25 cellular contexts compared by ENCODE assay signal in genomic region chr2:133657591-133657990, GRCh38.
DNase-seq lines count a peak whose midpoint lies in the region; ATAC-seq and TF ChIP-seq lines count a peak whose summit lies in the region.
"Had no signal": no experiment of that assay in that cellular context is flagged by ENCODE, and none has a peak within 500 bp of the region (broad histone marks: within the 10 kb centered on the region; RNA-seq: fewer than 3 reads in every experiment).

No MANE protein-coding gene starts in this region.

- H3K27ac ChIP-seq in HUES48 (ENCODE audit: low read depth, low read length): peak overlapping the region; percentile 68
- peak overlapping the region; percentile 97 for H3K27ac ChIP-seq in brain microvascular endothelial cell
- H3K27ac ChIP-seq in smooth muscle cell (ENCODE audit: low read depth): peak overlapping the region; percentile 77
- H3K27ac ChIP-seq in PC-3 (ENCODE audit: low read length): no peak overlapping the region
- H3K27ac ChIP-seq: upper lobe of left lung had no signal

- H4K20me1 ChIP-seq in smooth muscle cell (ENCODE audit: low read depth): no peaks in the 10 kb centered on the region
- no peaks in the 10 kb centered on the region for H4K20me1 ChIP-seq in PC-3 (ENCODE audit: low read length)

- intact Hi-C loops in PC-3 (cut with micrococcal nuclease): no loop called here
- intact Hi-C loops in activated T-helper 1 cell treated with anti-CD3 and anti-CD28 coated beads, Interleukin-12 subunit alpha, Interleukin-12 subunit beta, Interleukin-2, Interleukin-4 antibody, amounts not matched to agents 30 ng/mL and 10 ng/mL and 1 ng/mL, durations not matched to agents 14 hours and 24 hours and 36 hours (cut with micrococcal nuclease): no loop called here

- CTCF ChIA-PET in PC-3 (lab: Charles Lee): no interaction called here

- H3K36me3 ChIP-seq in HUES48 (ENCODE audit: control insufficient read depth, insufficient read depth, low read length) (no peaks in the 10 kb centered on the region), brain microvascular endothelial cell (replicated peaks) (no peaks in the 10 kb centered on the region), kidney epithelial cell (ENCODE audit: control insufficient read depth, insufficient read depth, low read length) (no peaks in the 10 kb centered on the region), smooth muscle cell (ENCODE audit: low read depth) (no peaks in the 10 kb centered on the region), PC-3 (ENCODE audit: low read depth, low read length) (no peaks in the 10 kb centered on the region)
- H3K36me3 ChIP-seq: MG63, upper lobe of left lung had no signal

- 60% methylated on average over 6 of the region's 6 CpGs for WGBS in smooth muscle cell (ENCODE audit: low lambda C conversion rate)

- H3F3A ChIP-seq in smooth muscle cell (ENCODE audit: low read depth) (no peaks in the 10 kb centered on the region), PC-3 (ENCODE audit: low read length, unreplicated experiment) (no peaks in the 10 kb centered on the region)

- no peak overlapping the region for H3K4me3 Mint-ChIP-seq in activated T-helper 1 cell treated with anti-CD3 and anti-CD28 coated beads, Interleukin-12 subunit alpha, Interleukin-12 subunit beta, Interleukin-2, Interleukin-4 antibody, amounts not matched to agents 30 ng/mL and 10 ng/mL and 1 ng/mL, durations not matched to agents 14 hours and 24 hours and 36 hours
- H3K4me3 Mint-ChIP-seq: activated B cell treated with CpG ODN at 0.5 μM for 24 hours; activated CD8-positive, alpha-beta T cell treated with anti-CD3 and anti-CD28 coated beads for 36 hours; brain; stimulated activated naive CD8-positive, alpha-beta T cell treated with anti-CD3 and anti-CD28 coated beads, Interleukin-15, amount 100 ng/mL, for 72 hours; T-helper 1 cell treated with Interleukin-12 subunit alpha and Interleukin-12 subunit beta and Interleukin-4 antibody, amounts not matched to agents 30 μg/mL and 1 μg/mL, for 36 hours had no signal

- H2AFZ ChIP-seq in smooth muscle cell (ENCODE audit: low read depth) (peak overlapping the region; percentile 52), PC-3 (ENCODE audit: low read length) (no peak overlapping the region)

- H3K79me2 ChIP-seq in smooth muscle cell (ENCODE audit: low read depth): no peaks in the 10 kb centered on the region
- H3K79me2 ChIP-seq in PC-3 (ENCODE audit: low read length): no peaks in the 10 kb centered on the region

- no peaks in the 10 kb centered on the region for H3K27me3 Mint-ChIP-seq in activated T-helper 1 cell treated with anti-CD3 and anti-CD28 coated beads, Interleukin-12 subunit alpha, Interleukin-12 subunit beta, Interleukin-2, Interleukin-4 antibody, amounts not matched to agents 30 ng/mL and 10 ng/mL and 1 ng/mL, durations not matched to agents 14 hours and 24 hours and 36 hours (ENCODE audit: insufficient read depth)
- H3K27me3 Mint-ChIP-seq: stimulated activated naive CD8-positive, alpha-beta T cell treated with anti-CD3 and anti-CD28 coated beads, Interleukin-15, amount 100 ng/mL, for 72 hours had no signal

- TF ChIP-seq CTCF in brain microvascular endothelial cell (IDR thresholded peaks at IDR 0.05; ENCODE audit: low read depth, low read length, missing control alignments) (no peak), kidney epithelial cell (IDR thresholded peaks at IDR 0.05; ENCODE audit: insufficient read depth, low read length, poor library complexity, severe bottlenecking) (no peak), smooth muscle cell (IDR thresholded peaks at IDR 0.05; ENCODE audit: borderline replicate concordance, insufficient read depth, poor library complexity, severe bottlenecking) (no peak), PC-3 (conservative IDR thresholded peaks at IDR 0.05; ENCODE audit: low read depth, low read length) (no peak)

- DNase-seq in brain microvascular endothelial cell: peak; percentile 96
- peak; percentile 4 for DNase-seq in kidney epithelial cell (ENCODE audit: low read depth)
- no peak for DNase-seq in smooth muscle cell (lab: John Stamatoyannopoulos, UW; ENCODE audit: unreplicated experiment)
- DNase-seq in RPMI8226: no peak
- DNase-seq in germinal center (ENCODE audit: low spot score): no peak
- DNase-seq in PC-3: no peak
- no peak for DNase-seq in activated T-helper 1 cell treated with anti-CD3 and anti-CD28 coated beads, Interleukin-12 subunit alpha, Interleukin-12 subunit beta, Interleukin-2, Interleukin-4 antibody, amounts not matched to agents 30 ng/mL and 10 ng/mL and 1 ng/mL, durations not matched to agents 14 hours and 24 hours and 36 hours (ENCODE audit: low spot score)
- DNase-seq: activated B cell treated with CpG ODN at 0.5 μM for 24 hours; activated CD8-positive, alpha-beta T cell treated with anti-CD3 and anti-CD28 coated beads for 36 hours; activated T-cell treated with anti-CD3 and anti-CD28 coated beads, Interleukin-2, amount 50 U/mL, for 48 hours; Caco-2; erythroblast; MG63; NCI-H1436 treated with DMSO at 0.1 percent for 48 hours; NCI-H2171; NCI-H526 treated with DMSO at 0.1 percent for 48 hours; posterior cingulate gyrus; stimulated activated CD4-positive, alpha-beta T cell treated with anti-CD3 and anti-CD28 coated beads, Interleukin-2, amount 100 ng/mL, for 48 hours; stimulated activated naive CD8-positive, alpha-beta T cell treated with anti-CD3 and anti-CD28 coated beads, Interleukin-15, amount 100 ng/mL, for 72 hours; upper lobe of left lung had no signal

- H3K4me1 ChIP-seq in HUES48 (ENCODE audit: control insufficient read depth, insufficient read depth, low read length) (peaks cover 8% of the 10 kb centered on the region), smooth muscle cell (ENCODE audit: low read depth) (peaks cover 12% of the 10 kb centered on the region), PC-3 (ENCODE audit: insufficient read depth, low read length) (no peaks in the 10 kb centered on the region)
- H3K4me1 ChIP-seq: upper lobe of left lung had no signal

- H3K9ac ChIP-seq in HUES48 (ENCODE audit: low read depth, low read length) (no peak overlapping the region), smooth muscle cell (ENCODE audit: low read depth) (peak overlapping the region; percentile 3), PC-3 (ENCODE audit: low read length) (no peak overlapping the region)

- H3K9me3 Mint-ChIP-seq in activated T-helper 1 cell treated with anti-CD3 and anti-CD28 coated beads, Interleukin-12 subunit alpha, Interleukin-12 subunit beta, Interleukin-2, Interleukin-4 antibody, amounts not matched to agents 30 ng/mL and 10 ng/mL and 1 ng/mL, durations not matched to agents 14 hours and 24 hours and 36 hours: no peaks in the 10 kb centered on the region
- H3K9me3 Mint-ChIP-seq: activated B cell treated with CpG ODN at 0.5 μM for 24 hours; activated CD8-positive, alpha-beta T cell treated with anti-CD3 and anti-CD28 coated beads for 36 hours; stimulated activated naive CD8-positive, alpha-beta T cell treated with anti-CD3 and anti-CD28 coated beads, Interleukin-15, amount 100 ng/mL, for 72 hours; T-helper 1 cell treated with Interleukin-12 subunit alpha and Interleukin-12 subunit beta and Interleukin-4 antibody, amounts not matched to agents 30 μg/mL and 1 μg/mL, for 36 hours had no signal

- POLR2A ChIA-PET in PC-3 (lab: Charles Lee; ENCODE audit: unreplicated experiment): no interaction called here

- H3K4me2 ChIP-seq in smooth muscle cell: peak overlapping the region; percentile 11
- no peak overlapping the region for H3K4me2 ChIP-seq in PC-3 (ENCODE audit: low read length)

- H3K27ac Mint-ChIP-seq in activated T-helper 1 cell treated with anti-CD3 and anti-CD28 coated beads, Interleukin-12 subunit alpha, Interleukin-12 subunit beta, Interleukin-2, Interleukin-4 antibody, amounts not matched to agents 30 ng/mL and 10 ng/mL and 1 ng/mL, durations not matched to agents 14 hours and 24 hours and 36 hours: no peak overlapping the region
- H3K27ac Mint-ChIP-seq: activated B cell treated with CpG ODN at 0.5 μM for 24 hours; activated CD8-positive, alpha-beta T cell treated with anti-CD3 and anti-CD28 coated beads for 36 hours; activated naive CD4-positive, alpha-beta T cell treated with anti-CD3 and anti-CD28 coated beads, Interleukin-2, amount 50 U/mL, for 72 hours; brain; stimulated activated naive CD8-positive, alpha-beta T cell treated with anti-CD3 and anti-CD28 coated beads, Interleukin-15, amount 100 ng/mL, for 72 hours; T-helper 1 cell treated with Interleukin-12 subunit alpha and Interleukin-12 subunit beta and Interleukin-4 antibody, amounts not matched to agents 30 μg/mL and 1 μg/mL, for 36 hours had no signal

- H3K4me3 ChIP-seq in HUES48 (ENCODE audit: low read depth, low read length) (no peak overlapping the region), brain microvascular endothelial cell (ENCODE audit: low read depth, low read length) (no peak overlapping the region), kidney epithelial cell (ENCODE audit: low read depth, low read length) (no peak overlapping the region), smooth muscle cell (no peak overlapping the region), PC-3 (ENCODE audit: low read length) (no peak overlapping the region)
- H3K4me3 ChIP-seq: lung, MG63, upper lobe of left lung had no signal

- no peaks in the 10 kb centered on the region for H3K4me1 Mint-ChIP-seq in activated T-helper 1 cell treated with anti-CD3 and anti-CD28 coated beads, Interleukin-12 subunit alpha, Interleukin-12 subunit beta, Interleukin-2, Interleukin-4 antibody, amounts not matched to agents 30 ng/mL and 10 ng/mL and 1 ng/mL, durations not matched to agents 14 hours and 24 hours and 36 hours (ENCODE audit: low read depth)
- H3K4me1 Mint-ChIP-seq: activated B cell treated with CpG ODN at 0.5 μM for 24 hours; stimulated activated naive CD8-positive, alpha-beta T cell treated with anti-CD3 and anti-CD28 coated beads, Interleukin-15, amount 100 ng/mL, for 72 hours had no signal

- H3K9me3 ChIP-seq in HUES48 (ENCODE audit: control insufficient read depth, insufficient read depth, low read length) (no peaks in the 10 kb centered on the region), smooth muscle cell (replicated peaks; ENCODE audit: low read depth) (no peaks in the 10 kb centered on the region), PC-3 (ENCODE audit: low read length) (no peaks in the 10 kb centered on the region)
- H3K9me3 ChIP-seq: Caco-2, MG63, upper lobe of left lung had no signal

- ATAC-seq in PC-3: no peak
- ATAC-seq: activated CD8-positive, alpha-beta T cell treated with anti-CD3 and anti-CD28 coated beads for 36 hours; activated naive CD4-positive, alpha-beta T cell treated with anti-CD3 and anti-CD28 coated beads, Interleukin-2, amount 50 U/mL, for 72 hours; stimulated activated naive CD8-positive, alpha-beta T cell treated with anti-CD3 and anti-CD28 coated beads, Interleukin-15, amount 100 ng/mL, for 72 hours had no signal

- no peaks in the 10 kb centered on the region for H3K36me3 Mint-ChIP-seq in activated T-helper 1 cell treated with anti-CD3 and anti-CD28 coated beads, Interleukin-12 subunit alpha, Interleukin-12 subunit beta, Interleukin-2, Interleukin-4 antibody, amounts not matched to agents 30 ng/mL and 10 ng/mL and 1 ng/mL, durations not matched to agents 14 hours and 24 hours and 36 hours (ENCODE audit: low read depth)
- H3K36me3 Mint-ChIP-seq: activated naive CD4-positive, alpha-beta T cell treated with anti-CD3 and anti-CD28 coated beads, Interleukin-2, amount 50 U/mL, for 72 hours; brain had no signal

- H3K27me3 ChIP-seq in HUES48 (ENCODE audit: control insufficient read depth, insufficient read depth, low read length) (no peaks in the 10 kb centered on the region), brain microvascular endothelial cell (replicated peaks) (no peaks in the 10 kb centered on the region), kidney epithelial cell (ENCODE audit: control insufficient read depth, insufficient read depth, low read length) (no peaks in the 10 kb centered on the region), smooth muscle cell (ENCODE audit: low read depth) (no peaks in the 10 kb centered on the region), PC-3 (ENCODE audit: low read length) (no peaks in the 10 kb centered on the region)
- H3K27me3 ChIP-seq: MG63, upper lobe of left lung had no signal

- no peaks in the 10 kb centered on the region for H3K9me2 ChIP-seq in PC-3 (replicated peaks; ENCODE audit: low read length)

- in situ Hi-C loops in brain microvascular endothelial cell (cut with HindIII; ENCODE audit: low pct_ligation_motif_present, low sequenced_read_pairs): no loop called here

- BruUV-seq in PC-3 (replicated peaks; lab: Mats Ljungman, UMichigan): no TSS peak

Comparison
In these comparisons a context has a peak if more than half of its experiments do, and no peak if none do; other contexts are left out.
1. DNase-seq: peak in brain microvascular endothelial cell (single experiment) and kidney epithelial cell (single experiment); none in smooth muscle cell (single experiment), RPMI8226 (single experiment), germinal center (single experiment), PC-3 (single experiment) and activated T-helper 1 cell treated with anti-CD3 and anti-CD28 coated beads, Interleukin-12 subunit alpha, Interleukin-12 subunit beta, Interleukin-2, Interleukin-4 antibody, amounts not matched to agents 30 ng/mL and 10 ng/mL and 1 ng/mL, durations not matched to agents 14 hours and 24 hours and 36 hours (single experiment).